In genomic region chr6:20542927-20543602, GRCh38 we compare ENCODE assay signal across 9 cellular contexts. TPM values are rescaled to one million over a fixed set of nuclear protein-coding genes. Genes with fewer than 3 reads are reported as not detected.
DNase-seq lines count a peak whose midpoint lies in the region; ATAC-seq, FAIRE-seq and TF ChIP-seq lines count a peak whose summit lies in the region.
"Had no signal": no experiment of that assay in that cellular context is flagged by ENCODE, and none has a peak within 500 bp of the region (broad histone marks: within the 10 kb centered on the region; RNA-seq: fewer than 3 reads in every experiment).

No MANE protein-coding gene starts in this region.

- H3K27me3 ChIP-seq in astrocyte (ENCODE audit: insufficient read depth, low read length) (no peaks in the 10 kb centered on the region), ovary (no peaks in the 10 kb centered on the region)
- H3K27me3 ChIP-seq: neutrophil had no signal

- TF ChIP-seq EP300 in ovary (IDR thresholded peaks at IDR 0.05), result no peak

- no peak overlapping the region for H2AFZ ChIP-seq in astrocyte (ENCODE audit: low read depth, low read length)

- peak; percentile 96 for ATAC-seq in GM18861 (IDR thresholded peaks at IDR 0.05; ENCODE audit: unreplicated experiment)

- H3K4me1 ChIP-seq in astrocyte (ENCODE audit: insufficient read depth, low read length) (peaks cover 6% of the 10 kb centered on the region), ovary (ENCODE audit: insufficient read depth) (peaks cover 6% of the 10 kb centered on the region)

- H3K9me3 ChIP-seq in astrocyte (ENCODE audit: insufficient read depth, low read depth, low read length) (no peaks in the 10 kb centered on the region), ovary (no peaks in the 10 kb centered on the region)
- H3K9me3 ChIP-seq: neutrophil had no signal

- intact Hi-C loops in ovary (cut with DNase I), result no loop called here

- no peak overlapping the region for H3K27ac Mint-ChIP-seq in astrocyte (ENCODE audit: unreplicated experiment)

- H3K27me3 Mint-ChIP-seq in astrocyte (ENCODE audit: low read depth, unreplicated experiment), result no peaks in the 10 kb centered on the region

- H3K9me3 Mint-ChIP-seq in astrocyte (ENCODE audit: unreplicated experiment), result no peaks in the 10 kb centered on the region

- TF ChIP-seq CTCF in astrocyte (IDR thresholded peaks at IDR 0.05; ENCODE audit: insufficient read depth, low read depth, low read length), result no peak
- TF ChIP-seq CTCF in ovary (IDR thresholded peaks at IDR 0.05), result no peak

- no peak overlapping the region for H3K4me3 ChIP-seq in astrocyte (ENCODE audit: insufficient read depth, low read depth, low read length)
- no peak overlapping the region for H3K4me3 ChIP-seq in ovary

- H3K4me3 Mint-ChIP-seq in astrocyte (ENCODE audit: unreplicated experiment), result no peak overlapping the region

- 81 to 87% (median 83%) methylated on average over 2 of the region's 2 CpGs for WGBS in ovary, 3 donors

- no peak for DNase-seq in H54 (ENCODE audit: insufficient read length, low spot score)
- peak; percentile 19 for DNase-seq in LoVo (ENCODE audit: low spot score)
- DNase-seq in astrocyte (ENCODE audit: low read depth), result peak; percentile 87
- peak; percentile 36 for DNase-seq in stromal cell of bone marrow (ENCODE audit: low read depth)
- no peak for DNase-seq in NK-92 treated with Interleukin-12 subunit alpha and Interleukin-12 subunit beta, amount 100 ng/mL, for 24 hours (lab: John Stamatoyannopoulos, UW)
- no peak for DNase-seq in ovary
- DNase-seq in HT-29 (ENCODE audit: low spot score), result no peak

- peak overlapping the region; percentile 41 for H3K4me2 ChIP-seq in astrocyte (ENCODE audit: low read length)

- peak overlapping the region; percentile 41 for H3K9ac ChIP-seq in astrocyte (ENCODE audit: low read length)

- peak; percentile 86 for FAIRE-seq in H54 (lab: Jason Lieb, UNC)
- FAIRE-seq in astrocyte (lab: Jason Lieb, UNC), result no peak

- H3K79me2 ChIP-seq in astrocyte (ENCODE audit: insufficient read depth, low read length), result peaks cover 36% of the 10 kb centered on the region

- H3K36me3 Mint-ChIP-seq in astrocyte (ENCODE audit: low read depth, unreplicated experiment), result peaks cover 12% of the 10 kb centered on the region

- peaks cover 24% of the 10 kb centered on the region for H4K20me1 ChIP-seq in astrocyte (ENCODE audit: insufficient read depth, low read length)

- peak overlapping the region; percentile 57 for H3K27ac ChIP-seq in astrocyte (ENCODE audit: low read depth, low read length)
- H3K27ac ChIP-seq in ovary, result no peak overlapping the region
- H3K27ac ChIP-seq: neutrophil had no signal

- TF ChIP-seq POLR2A in H54 (IDR thresholded peaks at IDR 0.05; ENCODE audit: low read depth, low read length) (no peak), ovary (IDR thresholded peaks at IDR 0.05) (no peak)

- H3K36me3 ChIP-seq in astrocyte (ENCODE audit: insufficient read depth, low read length), result peaks cover 2% of the 10 kb centered on the region
- H3K36me3 ChIP-seq in ovary, result no peaks in the 10 kb centered on the region

- peaks cover 13% of the 10 kb centered on the region for H3K4me1 Mint-ChIP-seq in astrocyte (ENCODE audit: low read depth, unreplicated experiment)

RNA-seq across cellular contexts. Expression of gene CDKAL1, which starts 8.8 kb away (rescaled TPM):
- total RNA-seq in astrocyte (11.6 and 13.7 TPM in 2 replicates), ovary (10 to 100 TPM; 10.6 to 21.3 (median 20.3) TPM)
- 10 to 100 TPM in 1 of 2 donors, 1 to 10 TPM in 1; 6.8 to 10.1 TPM for polyA plus RNA-seq in ovary
- total RNA-seq in HT-29 (2014; rRNA removed; shearing (Covaris generic)), result 9.5 and 9.8 TPM in 2 replicates

Comparison
In these comparisons a context has a peak if more than half of its experiments do, and no peak if none do; other contexts are left out.
1. DNase-seq: peak in LoVo (single experiment), astrocyte (single experiment) and stromal cell of bone marrow (single experiment); none in H54 (single experiment), NK-92 treated with Interleukin-12 subunit alpha and Interleukin-12 subunit beta, amount 100 ng/mL, for 24 hours (single experiment), ovary (0 of 5) and HT-29 (single experiment).